ENCODE assay signal across 8 cellular contexts in genomic region chr7:82044497-82045080, GRCh38.
DNase-seq lines count a peak whose midpoint lies in the region; ATAC-seq and TF ChIP-seq lines count a peak whose summit lies in the region.

No MANE protein-coding gene starts in this region.

- H3K4me3 Mint-ChIP-seq in activated CD8-positive, alpha-beta T cell treated with anti-CD3 and anti-CD28 coated beads for 36 hours = no peak overlapping the region
- no peak overlapping the region for H3K4me3 Mint-ChIP-seq in CD4-positive, alpha-beta memory T cell

- no peak overlapping the region for H3K4me3 ChIP-seq in tibial nerve
- H3K4me3 ChIP-seq in CD4-positive, alpha-beta memory T cell (ENCODE audit: low read length in 2 of 2) = no peak overlapping the region

- H3K27ac Mint-ChIP-seq in activated CD8-positive, alpha-beta T cell treated with anti-CD3 and anti-CD28 coated beads for 36 hours = no peak overlapping the region
- no peak overlapping the region for H3K27ac Mint-ChIP-seq in CD4-positive, alpha-beta memory T cell

- ATAC-seq in HG02943 (IDR thresholded peaks at IDR 0.05; ENCODE audit: low read depth, unreplicated experiment) = peak; percentile 58
- no peak for ATAC-seq in activated CD8-positive, alpha-beta T cell treated with anti-CD3 and anti-CD28 coated beads for 36 hours

- TF ChIP-seq EP300 in tibial nerve (IDR thresholded peaks at IDR 0.05) = no peak

- peaks cover 0 to 4% (median 0%) of the 10 kb centered on the region in 4 donors for H3K4me1 ChIP-seq in tibial nerve
- no peaks in the 10 kb centered on the region for H3K4me1 ChIP-seq in CD4-positive, alpha-beta memory T cell (ENCODE audit: insufficient read depth, low read length)

- H3K27me3 ChIP-seq in tibial nerve = no peaks in the 10 kb centered on the region
- no peaks in the 10 kb centered on the region for H3K27me3 ChIP-seq in CD4-positive, alpha-beta memory T cell (ENCODE audit: insufficient read depth, low read length)

- WGBS in tibial nerve, 2 donors = 6 to 13% methylated on average over 2 of the region's 2 CpGs

- POLR2A ChIA-PET in activated CD8-positive, alpha-beta T cell treated with anti-CD3 and anti-CD28 coated beads for 36 hours (lab: Charles Lee) = no interaction called here
- POLR2A ChIA-PET in CD4-positive, alpha-beta memory T cell (lab: Charles Lee; ENCODE audit: partially characterized antibody) = no interaction called here

- H3K27ac ChIP-seq in tibial nerve = no peak overlapping the region
- H3K27ac ChIP-seq in CD4-positive, alpha-beta memory T cell (ENCODE audit: low read depth, low read length) = no peak overlapping the region

- no peaks in the 10 kb centered on the region for H3K4me1 Mint-ChIP-seq in activated CD8-positive, alpha-beta T cell treated with anti-CD3 and anti-CD28 coated beads for 36 hours (ENCODE audit: low read depth)
- H3K4me1 Mint-ChIP-seq in CD4-positive, alpha-beta memory T cell = no peaks in the 10 kb centered on the region

- no peaks in the 10 kb centered on the region for H3K36me3 Mint-ChIP-seq in activated CD8-positive, alpha-beta T cell treated with anti-CD3 and anti-CD28 coated beads for 36 hours (ENCODE audit: low read depth)
- no peaks in the 10 kb centered on the region for H3K36me3 Mint-ChIP-seq in CD4-positive, alpha-beta memory T cell

- DNase-seq in activated CD4-positive, alpha-beta T cell treated with anti-CD3 and anti-CD28 coated beads for 48 hours = peak; percentile 3
- DNase-seq in activated CD4-positive, alpha-beta T cell treated with anti-CD3 and anti-CD28 coated beads for 1 hour = no peak
- peak; percentile 82 for DNase-seq in NCI-H2107 treated with DMSO at 0.1 percent for 48 hours (lab: John Stamatoyannopoulos, UW; ENCODE audit: unreplicated experiment)
- peak; percentile 37 for DNase-seq in activated CD8-positive, alpha-beta T cell treated with anti-CD3 and anti-CD28 coated beads for 36 hours
- peak; percentile 30 to 54 for DNase-seq in hippocampal formation (lab: John Stamatoyannopoulos, UW)
- DNase-seq in tibial nerve (ENCODE audit: low spot score in 2 of 2) = peak in 1 of 2 donors; percentile 76
- DNase-seq in CD4-positive, alpha-beta memory T cell = no peak

- peaks cover 2% of the 10 kb centered on the region for H3K27me3 Mint-ChIP-seq in activated CD8-positive, alpha-beta T cell treated with anti-CD3 and anti-CD28 coated beads for 36 hours
- no peaks in the 10 kb centered on the region for H3K27me3 Mint-ChIP-seq in CD4-positive, alpha-beta memory T cell

- no peaks in the 10 kb centered on the region for H3K9me3 ChIP-seq in tibial nerve
- no peaks in the 10 kb centered on the region for H3K9me3 ChIP-seq in CD4-positive, alpha-beta memory T cell (ENCODE audit: control insufficient read depth in 1 of 2, low read length in 2 of 2)

- H3K9me3 Mint-ChIP-seq in activated CD8-positive, alpha-beta T cell treated with anti-CD3 and anti-CD28 coated beads for 36 hours = no peaks in the 10 kb centered on the region
- H3K9me3 Mint-ChIP-seq in CD4-positive, alpha-beta memory T cell = peaks cover 0 to 4% (median 3%) of the 10 kb centered on the region in 8 donors

- TF ChIP-seq CTCF in activated CD8-positive, alpha-beta T cell treated with anti-CD3 and anti-CD28 coated beads for 36 hours (IDR thresholded peaks at IDR 0.05) = peak; percentile 69
- peak; percentile 43 to 62 (median 58) for TF ChIP-seq CTCF in tibial nerve (IDR thresholded peaks at IDR 0.05)

- TF ChIP-seq POLR2A in tibial nerve (IDR thresholded peaks at IDR 0.05) = no peak

- H3K36me3 ChIP-seq in tibial nerve = no peaks in the 10 kb centered on the region
- H3K36me3 ChIP-seq in CD4-positive, alpha-beta memory T cell (ENCODE audit: insufficient read depth, low read length) = no peaks in the 10 kb centered on the region

- intact Hi-C loops in activated CD8-positive, alpha-beta T cell treated with anti-CD3 and anti-CD28 coated beads for 36 hours (cut with micrococcal nuclease) = loop anchor here (10.0 kb wide), 2 partner anchors 530 to 680 kb away; no protein-coding TSS in a partner anchor
- intact Hi-C loops in CD4-positive, alpha-beta memory T cell (cut with micrococcal nuclease) = no loop called here

- CTCF ChIA-PET in activated CD8-positive, alpha-beta T cell treated with anti-CD3 and anti-CD28 coated beads for 36 hours (lab: Charles Lee) = interaction anchor here (0.5 to 4.2 kb wide), 5 partner anchors 14 to 561 kb away, joined by 3 to 19 read pairs (median 3); no protein-coding TSS in a partner anchor
- CTCF ChIA-PET in CD4-positive, alpha-beta memory T cell (lab: Charles Lee; ENCODE audit: partially characterized antibody) = no interaction called here

Comparison
In these comparisons a context has a peak if more than half of its experiments do, and no peak if none do; other contexts are left out.
1. DNase-seq: peak in activated CD4-positive, alpha-beta T cell treated with anti-CD3 and anti-CD28 coated beads for 48 hours (single experiment), NCI-H2107 treated with DMSO at 0.1 percent for 48 hours (single experiment), activated CD8-positive, alpha-beta T cell treated with anti-CD3 and anti-CD28 coated beads for 36 hours (single experiment) and hippocampal formation (2 of 2); none in activated CD4-positive, alpha-beta T cell treated with anti-CD3 and anti-CD28 coated beads for 1 hour (single experiment) and CD4-positive, alpha-beta memory T cell (0 of 5).